20 cellular contexts compared by ENCODE assay signal in genomic region chr17:52233176-52233575, GRCh38.
"Had no signal": no experiment of that assay in that cellular context is flagged by ENCODE, and none has a peak within 500 bp of the region (broad histone marks: within the 10 kb centered on the region; RNA-seq: fewer than 3 reads in every experiment).

No MANE protein-coding gene starts in this region.

- H3K4me1 ChIP-seq: heart left ventricle, parathyroid adenoma, prostate gland, testis, tibial nerve, upper lobe of right lung had no signal

- H3K36me3 ChIP-seq: heart left ventricle, prostate gland, right lobe of liver, tibial nerve, upper lobe of right lung had no signal

- H3K4me3 ChIP-seq: heart left ventricle, prostate gland, right lobe of liver, testis, tibial nerve, upper lobe of right lung had no signal

- H3K9me3 ChIP-seq: heart left ventricle, prostate gland, right lobe of liver, testis, tibial nerve, upper lobe of right lung had no signal

- H2AFZ ChIP-seq: parathyroid adenoma had no signal

- FAIRE-seq: colon, frontal cortex, islet of Langerhans had no signal

- H3K27ac ChIP-seq: heart left ventricle, parathyroid adenoma, prostate gland, testis, tibial nerve, upper lobe of right lung had no signal

- DNase-seq: heart left ventricle; hypothalamus; left cardiac atrium; left ventricle myocardium superior; naive thymus-derived CD4-positive, alpha-beta T cell; nephron progenitor cell; retina; stimulated activated CD4-positive, alpha-beta T cell treated with anti-CD3 and anti-CD28 coated beads, Interleukin-2, amount 100 ng/mL, for 24 hours; stimulated activated CD4-positive, alpha-beta T cell treated with anti-CD3 and anti-CD28 coated beads, Interleukin-4, amount 100 ng/mL, for 4 hours; stimulated activated naive B cell treated with anti-CD40 and anti-IgM and Interleukin-4, amounts not matched to agents 10 μg/mL and 1 μg/mL and 100 μg/mL, for 72 hours; stimulated activated naive CD8-positive, alpha-beta T cell treated with anti-CD3 and anti-CD28 coated beads, Interleukin-15, amount 100 ng/mL, for 72 hours; testis; upper lobe of right lung had no signal

- H3K79me2 ChIP-seq: parathyroid adenoma had no signal

- H3K9ac ChIP-seq: parathyroid adenoma had no signal

- H3K27me3 ChIP-seq: heart left ventricle, right lobe of liver, testis, tibial nerve, upper lobe of right lung had no signal

- ATAC-seq: heart left ventricle; left cardiac atrium; left ventricle myocardium superior; naive thymus-derived CD4-positive, alpha-beta T cell; stimulated activated naive B cell treated with anti-CD40 and anti-IgM and Interleukin-4, amounts not matched to agents 10 μg/mL and 1 μg/mL and 100 μg/mL, for 72 hours; stimulated activated naive CD8-positive, alpha-beta T cell treated with anti-CD3 and anti-CD28 coated beads, Interleukin-15, amount 100 ng/mL, for 72 hours; upper lobe of right lung had no signal
